8 cellular contexts compared by ENCODE assay signal in genomic region chr2:231412616-231412963, GRCh38. TPM values are rescaled to one million over a fixed set of nuclear protein-coding genes. Genes with fewer than 3 reads are reported as not detected.
DNase-seq lines count a peak whose midpoint lies in the region; ATAC-seq and TF ChIP-seq lines count a peak whose summit lies in the region.

No MANE protein-coding gene starts in this region.

- H3K36me3 ChIP-seq in HAP-1 (replicated peaks) (no peaks in the 10 kb centered on the region; the same call in 1 of the 2 replicates), iPS-20b (ENCODE audit: insufficient read depth, low read depth, low read length) (no peaks in the 10 kb centered on the region)

- H3K9me3 Mint-ChIP-seq in stimulated activated effector memory CD8-positive, alpha-beta T cell treated with anti-CD3 and anti-CD28 coated beads, Interleukin-12 subunit alpha, Interleukin-12 subunit beta, amount 100 ng/mL, for 72 hours = peaks cover 5% of the 10 kb centered on the region

- no peak for ATAC-seq in stimulated activated effector memory CD8-positive, alpha-beta T cell treated with anti-CD3 and anti-CD28 coated beads, Interleukin-12 subunit alpha, Interleukin-12 subunit beta, amount 100 ng/mL, for 72 hours
- ATAC-seq in esophagus mucosa = no peak

- H3K4me3 ChIP-seq in HAP-1 = peak overlapping the region; percentile 46
- peak overlapping the region; percentile 65; the same call in 1 of the 2 replicates for H3K4me3 ChIP-seq in iPS-20b (ENCODE audit: low read length)

- peak overlapping the region; percentile 58 for H3K9ac ChIP-seq in iPS-20b (ENCODE audit: low read depth, low read length)

- peak overlapping the region; percentile 67; the same call in 1 of the 2 replicates for H3K27ac ChIP-seq in VCaP
- no peak overlapping the region for H3K27ac ChIP-seq in iPS-20b (ENCODE audit: low read length)

- H3K27me3 ChIP-seq in HAP-1 (ENCODE audit: low read depth) (no peaks in the 10 kb centered on the region), iPS-20b (ENCODE audit: insufficient read depth, low read length) (no peaks in the 10 kb centered on the region; the same call in 1 of the 2 replicates)

- H3K4me3 Mint-ChIP-seq in stimulated activated effector memory CD8-positive, alpha-beta T cell treated with anti-CD3 and anti-CD28 coated beads, Interleukin-12 subunit alpha, Interleukin-12 subunit beta, amount 100 ng/mL, for 72 hours = peak overlapping the region; percentile 28

- TF ChIP-seq CTCF in VCaP (conservative IDR thresholded peaks at IDR 0.05) = peak; percentile 67

- intact Hi-C loops in posterior vena cava (cut with DNase I) = loop anchor here in 1 of 2 donors (10.0 kb wide), 2 partner anchors 118 to 308 kb away; no protein-coding TSS in a partner anchor

- H3K4me1 Mint-ChIP-seq in stimulated activated effector memory CD8-positive, alpha-beta T cell treated with anti-CD3 and anti-CD28 coated beads, Interleukin-12 subunit alpha, Interleukin-12 subunit beta, amount 100 ng/mL, for 72 hours = no peaks in the 10 kb centered on the region

- no peak for DNase-seq in HAP-1 (ENCODE audit: low spot score in 2 of 2)
- no peak for DNase-seq in stimulated activated effector memory CD8-positive, alpha-beta T cell treated with anti-CD3 and anti-CD28 coated beads, Interleukin-12 subunit alpha, Interleukin-12 subunit beta, amount 100 ng/mL, for 72 hours (ENCODE audit: low spot score in 2 of 2)
- no peak for DNase-seq in posterior vena cava (ENCODE audit: low spot score)
- no peak for DNase-seq in amniotic stem cell (lab: John Stamatoyannopoulos, UW)
- no peak for DNase-seq in COLO829 (ENCODE audit: low spot score)

- in situ Hi-C loops in HAP-1 (cut with MboI; ENCODE audit: low sequenced_read_pairs) = loop anchor here (5.0 to 10.0 kb wide), 3 partner anchors 108 to 310 kb away; no protein-coding TSS in a partner anchor

- H3K4me1 ChIP-seq in HAP-1 (peaks cover 37% of the 10 kb centered on the region), iPS-20b (ENCODE audit: insufficient read depth, low read length) (peaks cover 25% of the 10 kb centered on the region)

- H3K9me3 ChIP-seq in HAP-1 = peaks cover 26% of the 10 kb centered on the region
- H3K9me3 ChIP-seq in iPS-20b (ENCODE audit: insufficient read depth, low read depth, low read length) = peaks cover 12% of the 10 kb centered on the region; the same call in 1 of the 2 replicates

- no peak overlapping the region for H3K27ac Mint-ChIP-seq in stimulated activated effector memory CD8-positive, alpha-beta T cell treated with anti-CD3 and anti-CD28 coated beads, Interleukin-12 subunit alpha, Interleukin-12 subunit beta, amount 100 ng/mL, for 72 hours

- H3K36me3 Mint-ChIP-seq in stimulated activated effector memory CD8-positive, alpha-beta T cell treated with anti-CD3 and anti-CD28 coated beads, Interleukin-12 subunit alpha, Interleukin-12 subunit beta, amount 100 ng/mL, for 72 hours = no peaks in the 10 kb centered on the region

RNA-seq across cellular contexts. Expression of gene B3GNT7, which starts 17.1 kb away (rescaled TPM):
- total RNA-seq in posterior vena cava = 1 to 10 TPM; 5.7 to 7.7 TPM
- total RNA-seq in esophagus mucosa = 5.5 TPM

RNA-seq across cellular contexts. Expression of gene NCL, which starts 51.7 kb away (rescaled TPM):
- total RNA-seq in posterior vena cava (100 to 1,000 TPM; 341 to 448 TPM), esophagus mucosa (403 TPM)
